Comparison of ENCODE assay signal across 1 cellular context in the genomic region with DNA sequence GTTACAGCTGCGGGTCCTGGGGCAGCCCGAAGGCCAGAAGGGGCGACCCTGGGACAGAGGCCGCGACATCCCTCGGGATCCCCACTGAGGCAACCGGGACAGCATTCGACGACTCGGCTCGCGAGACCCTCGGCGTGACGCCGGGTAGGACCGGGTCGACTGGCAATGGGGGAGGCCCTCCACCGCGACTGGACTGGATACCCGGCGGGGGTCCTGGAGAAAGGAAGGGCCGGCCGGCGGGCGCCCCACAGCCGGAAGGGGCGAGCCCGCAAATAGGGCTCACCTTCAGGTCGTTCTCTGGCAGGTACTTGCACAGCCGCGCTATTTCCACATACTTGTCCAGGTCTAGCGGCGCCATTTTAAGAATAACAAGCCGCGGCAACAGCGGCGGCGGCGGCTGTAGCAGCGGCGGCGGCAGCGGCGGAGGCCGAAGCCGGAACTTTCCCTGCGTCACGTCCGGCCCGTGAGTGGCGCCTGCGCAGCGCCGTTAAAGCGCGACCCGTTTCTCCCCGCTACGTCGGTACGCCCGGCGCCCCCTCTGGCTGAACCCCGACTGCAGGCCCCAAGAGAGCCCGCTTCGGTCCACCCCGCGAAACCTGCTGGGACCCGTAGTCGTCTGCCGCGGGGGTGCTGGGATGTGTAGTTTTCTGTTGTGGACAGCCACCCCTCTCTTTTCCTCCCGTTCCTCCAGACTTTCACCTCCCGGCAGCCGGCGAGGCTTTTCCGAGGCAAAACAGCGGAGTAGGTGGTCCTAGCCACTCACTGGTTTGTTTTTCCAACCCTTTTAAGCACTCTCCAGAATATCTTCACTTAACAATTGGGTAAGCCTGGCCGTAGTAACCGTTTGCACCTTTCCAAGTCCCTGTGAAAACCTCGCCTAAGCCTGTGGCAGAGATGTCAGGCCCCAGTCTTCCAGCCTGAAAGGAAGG.
TF ChIP-seq lines count a peak whose summit lies in the region.

A gene (minus strand): TSS at position 443 of the 929 bp plus-strand sequence. CDS start 85 bp downstream, at position 358.

TF ChIP-seq in HepG2, 621 proteins besides CTCF, POLR2A, EP300 and RAD21 (continued from another document and continues in another):
- TF ChIP-seq, protein P1, sequence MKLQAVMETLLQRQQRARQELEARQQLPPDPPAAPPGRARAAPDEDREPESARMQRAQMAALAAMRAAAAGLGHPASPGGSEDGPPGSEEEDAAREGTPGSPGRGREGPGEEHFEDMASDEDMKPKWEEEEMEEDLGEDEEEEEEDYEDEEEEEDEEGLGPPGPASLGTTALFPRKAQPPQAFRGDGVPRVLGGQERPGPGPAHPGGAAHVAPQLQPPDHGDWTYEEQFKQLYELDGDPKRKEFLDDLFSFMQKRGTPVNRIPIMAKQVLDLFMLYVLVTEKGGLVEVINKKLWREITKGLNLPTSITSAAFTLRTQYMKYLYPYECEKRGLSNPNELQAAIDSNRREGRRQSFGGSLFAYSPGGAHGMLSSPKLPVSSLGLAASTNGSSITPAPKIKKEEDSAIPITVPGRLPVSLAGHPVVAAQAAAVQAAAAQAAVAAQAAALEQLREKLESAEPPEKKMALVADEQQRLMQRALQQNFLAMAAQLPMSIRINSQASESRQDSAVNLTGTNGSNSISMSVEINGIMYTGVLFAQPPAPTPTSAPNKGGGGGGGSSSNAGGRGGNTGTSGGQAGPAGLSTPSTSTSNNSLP (IDR thresholded peaks at IDR 0.05; ENCODE audit: low read depth, low read length): 0 out of 2 replicates have a peak, but pooled peaks have one; percentile 16
- TF ChIP-seq ZNF446 (CRISPR knock-in tag; IDR thresholded peaks at IDR 0.05) (peak; percentile 25; the same call in 1 of the 2 replicates), SNAI1 (CRISPR knock-in tag; IDR thresholded peaks at IDR 0.05; ENCODE audit: borderline replicate concordance) (no peak), ZSCAN22 (CRISPR knock-in tag; IDR thresholded peaks at IDR 0.05) (no peak), ZMAT3 (CRISPR knock-in tag; conservative IDR thresholded peaks at IDR 0.05) (peak; percentile 89), ZNF543 (CRISPR knock-in tag; IDR thresholded peaks at IDR 0.05) (no peak), POGZ (CRISPR knock-in tag; IDR thresholded peaks at IDR 0.05) (peak; percentile 77), MAZ (IDR thresholded peaks at IDR 0.05; ENCODE audit: borderline replicate concordance, low read depth, low read length) (peak; percentile 86), MAZ (CRISPR knock-in tag; IDR thresholded peaks at IDR 0.05; ENCODE audit: low read depth) (no peak; the same call in 1 of the 2 replicates), STAG1 (CRISPR knock-in tag; IDR thresholded peaks at IDR 0.05) (0 out of 2 replicates have a peak, but pooled peaks have one; percentile 22), MXD4 (CRISPR knock-in tag; IDR thresholded peaks at IDR 0.05) (0 out of 2 replicates have a peak, but pooled peaks have one; percentile 68), ZNF816 (CRISPR knock-in tag; IDR thresholded peaks at IDR 0.05; ENCODE audit: borderline replicate concordance) (no peak), ZNF557 (CRISPR knock-in tag; IDR thresholded peaks at IDR 0.05) (no peak), KDM5B (CRISPR knock-in tag; IDR thresholded peaks at IDR 0.05; ENCODE audit: borderline replicate concordance) (peak; percentile 53; the same call in 1 of the 2 replicates), TAF15 (IDR thresholded peaks at IDR 0.05; ENCODE audit: low read depth, low read length, poor library complexity, severe bottlenecking) (no peak), PHF21A (CRISPR knock-in tag; IDR thresholded peaks at IDR 0.05) (peak; percentile 56), ETV6 (CRISPR knock-in tag; conservative IDR thresholded peaks at IDR 0.05) (0 out of 2 replicates have a peak, but pooled peaks have one; percentile 56), TP53 (CRISPR knock-in tag; conservative IDR thresholded peaks at IDR 0.05) (no peak), KMT2B (CRISPR knock-in tag; IDR thresholded peaks at IDR 0.05) (peak; percentile 88), ZNF790 (CRISPR knock-in tag; IDR thresholded peaks at IDR 0.05; ENCODE audit: borderline replicate concordance) (no peak), ARID2 (CRISPR knock-in tag; IDR thresholded peaks at IDR 0.05; ENCODE audit: borderline replicate concordance) (no peak), ZNF296 (CRISPR knock-in tag; conservative IDR thresholded peaks at IDR 0.05) (no peak), FOXK1 (CRISPR knock-in tag; IDR thresholded peaks at IDR 0.05; ENCODE audit: borderline replicate concordance, low read depth) (peak; percentile 69; the same call in 1 of the 2 replicates), ZNF563 (CRISPR knock-in tag; IDR thresholded peaks at IDR 0.05) (peak; percentile 49; the same call in 1 of the 2 replicates), ZNF224 (CRISPR knock-in tag; IDR thresholded peaks at IDR 0.05) (no peak), THYN1 (CRISPR knock-in tag; IDR thresholded peaks at IDR 0.05; ENCODE audit: borderline replicate concordance, low read depth) (no peak), ZNF773 (CRISPR knock-in tag; IDR thresholded peaks at IDR 0.05; ENCODE audit: borderline replicate concordance) (no peak), PAWR (CRISPR knock-in tag; IDR thresholded peaks at IDR 0.05; ENCODE audit: borderline replicate concordance) (no peak), NAIF1 (CRISPR knock-in tag; IDR thresholded peaks at IDR 0.05; ENCODE audit: borderline replicate concordance) (peak; percentile 87; the same call in 1 of the 2 replicates), ZNF644 (CRISPR knock-in tag; IDR thresholded peaks at IDR 0.05; ENCODE audit: low read depth) (no peak), ZNF274 (CRISPR knock-in tag; IDR thresholded peaks at IDR 0.05) (no peak)
- TF ChIP-seq, protein P2, sequence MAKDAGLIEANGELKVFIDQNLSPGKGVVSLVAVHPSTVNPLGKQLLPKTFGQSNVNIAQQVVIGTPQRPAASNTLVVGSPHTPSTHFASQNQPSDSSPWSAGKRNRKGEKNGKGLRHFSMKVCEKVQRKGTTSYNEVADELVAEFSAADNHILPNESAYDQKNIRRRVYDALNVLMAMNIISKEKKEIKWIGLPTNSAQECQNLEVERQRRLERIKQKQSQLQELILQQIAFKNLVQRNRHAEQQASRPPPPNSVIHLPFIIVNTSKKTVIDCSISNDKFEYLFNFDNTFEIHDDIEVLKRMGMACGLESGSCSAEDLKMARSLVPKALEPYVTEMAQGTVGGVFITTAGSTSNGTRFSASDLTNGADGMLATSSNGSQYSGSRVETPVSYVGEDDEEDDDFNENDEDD (CRISPR knock-in tag; IDR thresholded peaks at IDR 0.05; ENCODE audit: borderline replicate concordance): peak; percentile 75; the same call in 1 of the 2 replicates
- TF ChIP-seq, protein P3, sequence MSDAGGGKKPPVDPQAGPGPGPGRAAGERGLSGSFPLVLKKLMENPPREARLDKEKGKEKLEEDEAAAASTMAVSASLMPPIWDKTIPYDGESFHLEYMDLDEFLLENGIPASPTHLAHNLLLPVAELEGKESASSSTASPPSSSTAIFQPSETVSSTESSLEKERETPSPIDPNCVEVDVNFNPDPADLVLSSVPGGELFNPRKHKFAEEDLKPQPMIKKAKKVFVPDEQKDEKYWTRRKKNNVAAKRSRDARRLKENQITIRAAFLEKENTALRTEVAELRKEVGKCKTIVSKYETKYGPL (CRISPR knock-in tag; IDR thresholded peaks at IDR 0.05): no peak
- TF ChIP-seq, protein P4, sequence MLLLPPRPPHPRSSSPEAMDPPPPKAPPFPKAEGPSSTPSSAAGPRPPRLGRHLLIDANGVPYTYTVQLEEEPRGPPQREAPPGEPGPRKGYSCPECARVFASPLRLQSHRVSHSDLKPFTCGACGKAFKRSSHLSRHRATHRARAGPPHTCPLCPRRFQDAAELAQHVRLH (CRISPR knock-in tag; IDR thresholded peaks at IDR 0.05; ENCODE audit: borderline replicate concordance, low read depth): peak; percentile 77; the same call in 1 of the 2 replicates
- TF ChIP-seq, protein P5, sequence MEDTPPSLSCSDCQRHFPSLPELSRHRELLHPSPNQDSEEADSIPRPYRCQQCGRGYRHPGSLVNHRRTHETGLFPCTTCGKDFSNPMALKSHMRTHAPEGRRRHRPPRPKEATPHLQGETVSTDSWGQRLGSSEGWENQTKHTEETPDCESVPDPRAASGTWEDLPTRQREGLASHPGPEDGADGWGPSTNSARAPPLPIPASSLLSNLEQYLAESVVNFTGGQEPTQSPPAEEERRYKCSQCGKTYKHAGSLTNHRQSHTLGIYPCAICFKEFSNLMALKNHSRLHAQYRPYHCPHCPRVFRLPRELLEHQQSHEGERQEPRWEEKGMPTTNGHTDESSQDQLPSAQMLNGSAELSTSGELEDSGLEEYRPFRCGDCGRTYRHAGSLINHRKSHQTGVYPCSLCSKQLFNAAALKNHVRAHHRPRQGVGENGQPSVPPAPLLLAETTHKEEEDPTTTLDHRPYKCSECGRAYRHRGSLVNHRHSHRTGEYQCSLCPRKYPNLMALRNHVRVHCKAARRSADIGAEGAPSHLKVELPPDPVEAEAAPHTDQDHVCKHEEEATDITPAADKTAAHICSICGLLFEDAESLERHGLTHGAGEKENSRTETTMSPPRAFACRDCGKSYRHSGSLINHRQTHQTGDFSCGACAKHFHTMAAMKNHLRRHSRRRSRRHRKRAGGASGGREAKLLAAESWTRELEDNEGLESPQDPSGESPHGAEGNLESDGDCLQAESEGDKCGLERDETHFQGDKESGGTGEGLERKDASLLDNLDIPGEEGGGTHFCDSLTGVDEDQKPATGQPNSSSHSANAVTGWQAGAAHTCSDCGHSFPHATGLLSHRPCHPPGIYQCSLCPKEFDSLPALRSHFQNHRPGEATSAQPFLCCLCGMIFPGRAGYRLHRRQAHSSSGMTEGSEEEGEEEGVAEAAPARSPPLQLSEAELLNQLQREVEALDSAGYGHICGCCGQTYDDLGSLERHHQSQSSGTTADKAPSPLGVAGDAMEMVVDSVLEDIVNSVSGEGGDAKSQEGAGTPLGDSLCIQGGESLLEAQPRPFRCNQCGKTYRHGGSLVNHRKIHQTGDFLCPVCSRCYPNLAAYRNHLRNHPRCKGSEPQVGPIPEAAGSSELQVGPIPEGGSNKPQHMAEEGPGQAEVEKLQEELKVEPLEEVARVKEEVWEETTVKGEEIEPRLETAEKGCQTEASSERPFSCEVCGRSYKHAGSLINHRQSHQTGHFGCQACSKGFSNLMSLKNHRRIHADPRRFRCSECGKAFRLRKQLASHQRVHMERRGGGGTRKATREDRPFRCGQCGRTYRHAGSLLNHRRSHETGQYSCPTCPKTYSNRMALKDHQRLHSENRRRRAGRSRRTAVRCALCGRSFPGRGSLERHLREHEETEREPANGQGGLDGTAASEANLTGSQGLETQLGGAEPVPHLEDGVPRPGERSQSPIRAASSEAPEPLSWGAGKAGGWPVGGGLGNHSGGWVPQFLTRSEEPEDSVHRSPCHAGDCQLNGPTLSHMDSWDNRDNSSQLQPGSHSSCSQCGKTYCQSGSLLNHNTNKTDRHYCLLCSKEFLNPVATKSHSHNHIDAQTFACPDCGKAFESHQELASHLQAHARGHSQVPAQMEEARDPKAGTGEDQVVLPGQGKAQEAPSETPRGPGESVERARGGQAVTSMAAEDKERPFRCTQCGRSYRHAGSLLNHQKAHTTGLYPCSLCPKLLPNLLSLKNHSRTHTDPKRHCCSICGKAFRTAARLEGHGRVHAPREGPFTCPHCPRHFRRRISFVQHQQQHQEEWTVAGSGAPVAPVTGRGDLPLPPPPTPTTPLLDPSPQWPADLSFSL (CRISPR knock-in tag; IDR thresholded peaks at IDR 0.05): no peak
- TF ChIP-seq, protein P6, sequence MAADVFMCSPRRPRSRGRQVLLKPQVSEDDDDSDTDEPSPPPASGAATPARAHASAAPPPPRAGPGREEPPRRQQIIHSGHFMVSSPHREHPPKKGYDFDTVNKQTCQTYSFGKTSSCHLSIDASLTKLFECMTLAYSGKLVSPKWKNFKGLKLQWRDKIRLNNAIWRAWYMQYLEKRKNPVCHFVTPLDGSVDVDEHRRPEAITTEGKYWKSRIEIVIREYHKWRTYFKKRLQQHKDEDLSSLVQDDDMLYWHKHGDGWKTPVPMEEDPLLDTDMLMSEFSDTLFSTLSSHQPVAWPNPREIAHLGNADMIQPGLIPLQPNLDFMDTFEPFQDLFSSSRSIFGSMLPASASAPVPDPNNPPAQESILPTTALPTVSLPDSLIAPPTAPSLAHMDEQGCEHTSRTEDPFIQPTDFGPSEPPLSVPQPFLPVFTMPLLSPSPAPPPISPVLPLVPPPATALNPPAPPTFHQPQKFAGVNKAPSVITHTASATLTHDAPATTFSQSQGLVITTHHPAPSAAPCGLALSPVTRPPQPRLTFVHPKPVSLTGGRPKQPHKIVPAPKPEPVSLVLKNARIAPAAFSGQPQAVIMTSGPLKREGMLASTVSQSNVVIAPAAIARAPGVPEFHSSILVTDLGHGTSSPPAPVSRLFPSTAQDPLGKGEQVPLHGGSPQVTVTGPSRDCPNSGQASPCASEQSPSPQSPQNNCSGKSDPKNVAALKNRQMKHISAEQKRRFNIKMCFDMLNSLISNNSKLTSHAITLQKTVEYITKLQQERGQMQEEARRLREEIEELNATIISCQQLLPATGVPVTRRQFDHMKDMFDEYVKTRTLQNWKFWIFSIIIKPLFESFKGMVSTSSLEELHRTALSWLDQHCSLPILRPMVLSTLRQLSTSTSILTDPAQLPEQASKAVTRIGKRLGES (CRISPR knock-in tag; IDR thresholded peaks at IDR 0.05; ENCODE audit: borderline replicate concordance): no peak
- TF ChIP-seq, protein P7, sequence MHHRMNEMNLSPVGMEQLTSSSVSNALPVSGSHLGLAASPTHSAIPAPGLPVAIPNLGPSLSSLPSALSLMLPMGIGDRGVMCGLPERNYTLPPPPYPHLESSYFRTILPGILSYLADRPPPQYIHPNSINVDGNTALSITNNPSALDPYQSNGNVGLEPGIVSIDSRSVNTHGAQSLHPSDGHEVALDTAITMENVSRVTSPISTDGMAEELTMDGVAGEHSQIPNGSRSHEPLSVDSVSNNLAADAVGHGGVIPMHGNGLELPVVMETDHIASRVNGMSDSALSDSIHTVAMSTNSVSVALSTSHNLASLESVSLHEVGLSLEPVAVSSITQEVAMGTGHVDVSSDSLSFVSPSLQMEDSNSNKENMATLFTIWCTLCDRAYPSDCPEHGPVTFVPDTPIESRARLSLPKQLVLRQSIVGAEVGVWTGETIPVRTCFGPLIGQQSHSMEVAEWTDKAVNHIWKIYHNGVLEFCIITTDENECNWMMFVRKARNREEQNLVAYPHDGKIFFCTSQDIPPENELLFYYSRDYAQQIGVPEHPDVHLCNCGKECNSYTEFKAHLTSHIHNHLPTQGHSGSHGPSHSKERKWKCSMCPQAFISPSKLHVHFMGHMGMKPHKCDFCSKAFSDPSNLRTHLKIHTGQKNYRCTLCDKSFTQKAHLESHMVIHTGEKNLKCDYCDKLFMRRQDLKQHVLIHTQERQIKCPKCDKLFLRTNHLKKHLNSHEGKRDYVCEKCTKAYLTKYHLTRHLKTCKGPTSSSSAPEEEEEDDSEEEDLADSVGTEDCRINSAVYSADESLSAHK (CRISPR knock-in tag; IDR thresholded peaks at IDR 0.05; ENCODE audit: borderline replicate concordance): no peak
